7 cellular contexts compared by ENCODE assay signal in the genomic region with DNA sequence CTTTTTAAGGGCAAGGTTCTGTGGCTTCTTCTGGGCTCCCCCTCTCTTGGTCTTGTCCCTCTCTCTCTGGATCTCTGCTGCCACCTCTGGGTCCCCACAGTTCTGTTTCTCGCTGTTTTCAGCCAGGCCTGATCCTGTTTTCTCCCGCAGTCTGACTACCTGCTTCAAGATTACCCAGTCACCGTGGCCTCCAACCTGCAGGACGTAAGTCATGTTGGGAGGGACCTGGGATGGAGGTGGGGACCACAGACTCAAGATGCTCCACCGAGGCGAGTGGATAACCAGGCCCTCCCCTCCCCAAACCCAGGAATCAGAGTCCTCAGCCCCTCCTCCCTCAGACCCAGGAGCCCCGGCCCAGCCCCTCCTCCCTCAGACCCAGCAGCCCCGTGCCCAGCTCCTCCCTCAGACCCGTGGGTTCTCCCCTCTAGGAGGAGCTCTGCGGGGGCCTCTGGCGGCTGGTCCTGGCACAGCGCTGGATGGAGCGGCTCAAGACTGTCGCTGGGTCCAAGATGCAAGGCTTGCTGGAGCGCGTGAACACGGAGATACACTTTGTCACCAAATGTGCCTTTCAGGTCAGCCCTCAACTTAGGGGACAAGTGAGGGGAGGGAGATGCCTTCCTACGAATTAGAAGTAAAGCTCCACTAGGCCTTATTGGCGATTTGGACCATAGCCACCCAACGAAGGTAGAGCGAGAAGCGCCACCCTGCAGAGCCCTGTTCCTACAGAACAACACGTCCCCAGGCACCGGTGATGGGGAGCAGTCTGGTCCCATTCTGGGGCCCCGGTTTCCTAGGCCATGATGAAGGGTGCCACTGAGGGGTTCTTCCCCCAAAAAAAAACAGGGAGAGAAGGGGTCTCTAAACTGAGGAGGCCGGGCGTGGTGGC. TPM values are rescaled to one million over a fixed set of nuclear protein-coding genes. Genes with fewer than 3 reads are reported as not detected.
DNase-seq lines count a peak whose midpoint lies in the region; ATAC-seq and TF ChIP-seq lines count a peak whose summit lies in the region.
"Had no signal": no experiment of that assay in that cellular context is flagged by ENCODE, and none has a peak within 500 bp of the region (broad histone marks: within the 10 kb centered on the region; RNA-seq: fewer than 3 reads in every experiment).

No MANE protein-coding gene starts in this region.

- no peak overlapping the region for H3K4me3 ChIP-seq in SU-DHL-6 (ENCODE audit: insufficient read depth, low read length, poor library complexity, severe bottlenecking)
- H3K4me3 ChIP-seq: SK-N-MC had no signal

- no peaks in the 10 kb centered on the region for H3K27me3 ChIP-seq in SU-DHL-6 (ENCODE audit: low read length)

- no peak overlapping the region for H3K9ac ChIP-seq in SU-DHL-6 (ENCODE audit: low read length)

- no peak for ATAC-seq in GM21381 (IDR thresholded peaks at IDR 0.05; ENCODE audit: unreplicated experiment)

- H2AFZ ChIP-seq in SU-DHL-6 (ENCODE audit: low read depth, low read length, severe bottlenecking) = peak overlapping the region; percentile 21

- H3K4me2 ChIP-seq in SU-DHL-6 (ENCODE audit: low read depth, low read length, poor library complexity, severe bottlenecking) = peak overlapping the region; percentile 22

- peak; percentile 66 for DNase-seq in GM03348 (ENCODE audit: low spot score)
- DNase-seq in dermis blood vessel endothelial cell = peak; percentile 68
- peak; percentile 83 for DNase-seq in stimulated activated CD4-positive, alpha-beta T cell treated with anti-CD3 and anti-CD28 coated beads, Interleukin-1b, Interleukin-23, amount 100 ng/mL, for 48 hours
- no peak for DNase-seq in DMS79 (lab: John Stamatoyannopoulos, UW)

- no peaks in the 10 kb centered on the region for H3K36me3 ChIP-seq in SU-DHL-6 (ENCODE audit: low read length)

- H4K20me1 ChIP-seq in SU-DHL-6 (ENCODE audit: low read depth, low read length) = no peaks in the 10 kb centered on the region

- H3K79me2 ChIP-seq in SU-DHL-6 (ENCODE audit: insufficient read depth, low read length) = no peaks in the 10 kb centered on the region

- no peaks in the 10 kb centered on the region for H3F3A ChIP-seq in SU-DHL-6 (ENCODE audit: insufficient read depth)

- H3K9me3 ChIP-seq in SU-DHL-6 (ENCODE audit: insufficient read depth, low read length) = no peaks in the 10 kb centered on the region

- no peak overlapping the region for H3K27ac ChIP-seq in SU-DHL-6 (ENCODE audit: low read depth, low read length)
- H3K27ac ChIP-seq: SK-N-MC had no signal

- no peaks in the 10 kb centered on the region for H3K9me2 ChIP-seq in SU-DHL-6 (replicated peaks; ENCODE audit: insufficient read depth, low read length)

- peak; percentile 58 for TF ChIP-seq CTCF in SU-DHL-6 (IDR thresholded peaks at IDR 0.05; ENCODE audit: insufficient read depth, low read length, poor library complexity, severe bottlenecking)

RNA-seq across cellular contexts. Expression of gene FLT3LG, which starts 2.2 kb away (rescaled TPM):
- total RNA-seq in dermis blood vessel endothelial cell = 1.2 and 1.6 TPM in 2 replicates

RNA-seq across cellular contexts. Expression of gene RPL13A, which starts 11.2 kb away (rescaled TPM):
- total RNA-seq in dermis blood vessel endothelial cell = 2,583 and 3,504 TPM in 2 replicates

RNA-seq across cellular contexts. Expression of gene RPS11, which starts 20.0 kb away (rescaled TPM):
- 2,205 and 5,498 TPM in 2 replicates for total RNA-seq in dermis blood vessel endothelial cell

RNA-seq across cellular contexts. Expression of gene ALDH16A1, which starts 23.2 kb away (rescaled TPM):
- 55.3 and 82.5 TPM in 2 replicates for total RNA-seq in dermis blood vessel endothelial cell

RNA-seq across cellular contexts. Expression of gene PIH1D1, which starts 24.6 kb away (rescaled TPM):
- total RNA-seq in dermis blood vessel endothelial cell = 143 and 169 TPM in 2 replicates
